ENCODE assay signal across 23 cellular contexts in genomic region chr19:55153652-55154264, GRCh38. TPM values are rescaled to one million over a fixed set of nuclear protein-coding genes. Genes with fewer than 3 reads are reported as not detected.
DNase-seq lines count a peak whose midpoint lies in the region; ATAC-seq, FAIRE-seq and TF ChIP-seq lines count a peak whose summit lies in the region.
"Had no signal": no experiment of that assay in that cellular context is flagged by ENCODE, and none has a peak within 500 bp of the region (broad histone marks: within the 10 kb centered on the region; RNA-seq: fewer than 3 reads in every experiment).

No MANE protein-coding gene starts in this region.

- H2AFZ ChIP-seq in SU-DHL-6 (ENCODE audit: low read depth, low read length, severe bottlenecking) (peak overlapping the region; percentile 75), HepG2 (ENCODE audit: low read length) (no peak overlapping the region)

- peak overlapping the region; percentile 25 to 31 for H3K27ac Mint-ChIP-seq in activated naive CD4-positive, alpha-beta T cell treated with anti-CD3 and anti-CD28 coated beads, Interleukin-2, amount 50 U/mL, for 72 hours

- H3K9ac ChIP-seq in BLaER1 treated with 17β-estradiol and CSF1 and Interleukin-3, amounts not matched to agents 10 nM and 100 nM = 0 out of 22 replicates have a peak overlapping the region, but pooled peaks of 1 of the 11 experiments have one; percentile 9
- H3K9ac ChIP-seq in SU-DHL-6 (ENCODE audit: low read length) (no peak overlapping the region), HepG2 (ENCODE audit: insufficient read depth, low read depth, low read length) (no peak overlapping the region)

- no peak for TF ChIP-seq RAD21 in HepG2 (CRISPR knock-in tag; IDR thresholded peaks at IDR 0.05)

- peak overlapping the region in 9 of 11 experiments; percentile 40 to 73 (median 58); a peak in 18 of 22 replicates for H3K4me2 ChIP-seq in BLaER1 treated with 17β-estradiol and CSF1 and Interleukin-3, amounts not matched to agents 10 nM and 100 nM
- no peak overlapping the region for H3K4me2 ChIP-seq in SU-DHL-6 (ENCODE audit: low read depth, low read length, poor library complexity, severe bottlenecking)
- H3K4me2 ChIP-seq in HepG2 (ENCODE audit: low read depth, low read length) = no peak overlapping the region

- H3K9me2 ChIP-seq in SU-DHL-6 (replicated peaks; ENCODE audit: insufficient read depth, low read length) = no peaks in the 10 kb centered on the region

- H3K9me3 Mint-ChIP-seq in activated naive CD4-positive, alpha-beta T cell treated with anti-CD3 and anti-CD28 coated beads, Interleukin-2, amount 50 U/mL, for 72 hours = peaks cover 18 to 21% of the 10 kb centered on the region in 2 donors

- 56% methylated on average over 12 of the region's 12 CpGs for WGBS in HepG2 (ENCODE audit: low lambda C conversion rate)

- H3K27me3 ChIP-seq in BLaER1 treated with 17β-estradiol and CSF1 and Interleukin-3, amounts not matched to agents 10 nM and 100 nM = peaks cover 0 to 11% (median 0%) of the 10 kb centered on the region in 11 experiments; a peak in 2 of 22 replicates
- no peaks in the 10 kb centered on the region for H3K27me3 ChIP-seq in SU-DHL-6 (ENCODE audit: low read length)
- peaks cover 0 to 12% of the 10 kb centered on the region in 2 experiments; a peak in 2 of 5 replicates for H3K27me3 ChIP-seq in HepG2 (ENCODE audit: control insufficient read depth in 1 of 2, insufficient read depth in 2 of 2, low read length in 2 of 2)

- peaks cover 0 to 26% of the 10 kb centered on the region in 2 donors for H3K36me3 Mint-ChIP-seq in activated naive CD4-positive, alpha-beta T cell treated with anti-CD3 and anti-CD28 coated beads, Interleukin-2, amount 50 U/mL, for 72 hours

- peaks cover 0 to 14% (median 9%) of the 10 kb centered on the region in 11 experiments; a peak in 19 of 22 replicates for H3K9me3 ChIP-seq in BLaER1 treated with 17β-estradiol and CSF1 and Interleukin-3, amounts not matched to agents 10 nM and 100 nM (replicated peaks in 1 of 11)
- H3K9me3 ChIP-seq in KOPT-K1 (ENCODE audit: insufficient read depth, low read length, poor library complexity, severe bottlenecking) (peaks cover 6% of the 10 kb centered on the region), SU-DHL-6 (ENCODE audit: insufficient read depth, low read length) (no peaks in the 10 kb centered on the region), HepG2 (ENCODE audit: low read length) (peaks cover 8% of the 10 kb centered on the region)
- H3K9me3 ChIP-seq: Peyer's patch had no signal

- H3K36me3 ChIP-seq in BLaER1 treated with 17β-estradiol and CSF1 and Interleukin-3, amounts not matched to agents 10 nM and 100 nM = no peaks in the 10 kb centered on the region
- no peaks in the 10 kb centered on the region for H3K36me3 ChIP-seq in KOPT-K1 (ENCODE audit: insufficient read depth, low read length)
- no peaks in the 10 kb centered on the region for H3K36me3 ChIP-seq in SU-DHL-6 (ENCODE audit: low read length)
- H3K36me3 ChIP-seq in HepG2 (replicated peaks in 1 of 2; ENCODE audit: control insufficient read depth in 1 of 2, insufficient read depth in 2 of 2, low read length in 2 of 2) = no peaks in the 10 kb centered on the region
- H3K36me3 ChIP-seq: BE2C, Peyer's patch had no signal

- TF ChIP-seq CTCF in SU-DHL-6 (IDR thresholded peaks at IDR 0.05; ENCODE audit: insufficient read depth, low read length, poor library complexity, severe bottlenecking) = no peak
- no peak for TF ChIP-seq CTCF in HepG2 (CRISPR knock-in tag; IDR thresholded peaks at IDR 0.05)
- no peak for TF ChIP-seq CTCF in GM10248 (IDR thresholded peaks at IDR 0.05; ENCODE audit: control extremely low read depth, extremely low read depth, low read depth, missing control alignments)

- intact Hi-C loops in HepG2 (cut with micrococcal nuclease; ENCODE audit: unreplicated experiment) = no loop called here

- no peak for TF ChIP-seq EP300 in HepG2 (IDR thresholded peaks at IDR 0.05; ENCODE audit: low read depth in 2 of 2, low read length in 2 of 2)
- TF ChIP-seq EP300 in HepG2 (CRISPR knock-in tag; IDR thresholded peaks at IDR 0.05; ENCODE audit: borderline replicate concordance) = no peak

- H3K79me2 ChIP-seq in SU-DHL-6 (ENCODE audit: insufficient read depth, low read length) (no peaks in the 10 kb centered on the region), HepG2 (ENCODE audit: insufficient read depth, low read length) (no peaks in the 10 kb centered on the region)

- DNase-seq in activated naive CD4-positive, alpha-beta T cell treated with anti-CD3 and anti-CD28 coated beads, Interleukin-2, amount 50 U/mL, for 72 hours (ENCODE audit: low spot score in 2 of 2) = no peak
- DNase-seq in activated naive CD4-positive, alpha-beta T cell treated with Interleukin-2 at 50 U/mL for 16 hours = no peak
- DNase-seq in HepG2 (ENCODE audit: low spot score) (no peak), GM10248 (ENCODE audit: extremely low spot score) (no peak)
- DNase-seq: 8988T, BE2C, GF-D8, NCI-H1048, NCI-H1436 treated with DMSO at 0.1 percent for 48 hours, NCI-H2029 treated with DMSO at 0.1 percent for 48 hours, NCI-H2171 treated with DMSO at 0.1 percent for 48 hours, NCI-H774, Peyer's patch, SHP77 treated with DMSO at 0.1 percent for 48 hours had no signal

- no TSS peak for BruUV-seq in HepG2 (replicated peaks; lab: Mats Ljungman, UMichigan)

- no peak for TF ChIP-seq POLR2A in HepG2 (IDR thresholded peaks at IDR 0.05; ENCODE audit: insufficient read depth in 1 of 2, low read depth in 2 of 2, low read length in 2 of 2)

- in situ Hi-C loops in HepG2 (cut with HindIII; ENCODE audit: extremely low pct_ligation_motif_present, low pct_unique_long_range_greater_than_20kb) = no loop called here

- no peak for ATAC-seq in activated naive CD4-positive, alpha-beta T cell treated with anti-CD3 and anti-CD28 coated beads, Interleukin-2, amount 50 U/mL, for 72 hours
- ATAC-seq in GM18511 (IDR thresholded peaks at IDR 0.05; ENCODE audit: unreplicated experiment) (no peak), HepG2 (no peak)
- ATAC-seq: K562 had no signal

- no peak overlapping the region for H3K4me3 ChIP-seq in BLaER1 treated with 17β-estradiol and CSF1 and Interleukin-3, amounts not matched to agents 10 nM and 100 nM
- H3K4me3 ChIP-seq in SU-DHL-6 (ENCODE audit: insufficient read depth, low read length, poor library complexity, severe bottlenecking) (no peak overlapping the region), HepG2 (replicated peaks in 1 of 3; ENCODE audit: insufficient read depth in 1 of 3, low read depth in 2 of 3, low read length in 3 of 3) (no peak overlapping the region)
- H3K4me3 ChIP-seq: K562, Peyer's patch had no signal

- no peak overlapping the region for H3K27ac ChIP-seq in BLaER1 treated with 17β-estradiol and CSF1 and Interleukin-3, amounts not matched to agents 10 nM and 100 nM
- peak overlapping the region; percentile 50 for H3K27ac ChIP-seq in KOPT-K1 (ENCODE audit: low read depth, low read length, poor library complexity, severe bottlenecking)
- H3K27ac ChIP-seq in SU-DHL-6 (ENCODE audit: low read depth, low read length) = no peak overlapping the region
- no peak overlapping the region for H3K27ac ChIP-seq in HepG2 (ENCODE audit: extremely low read length, insufficient read depth, low read length)
- H3K27ac ChIP-seq: Peyer's patch had no signal

- FAIRE-seq in HepG2 (lab: Jason Lieb, UNC) = no peak
- FAIRE-seq: GM12892, H54, K562 had no signal

- H3K4me1 ChIP-seq in BLaER1 treated with 17β-estradiol and CSF1 and Interleukin-3, amounts not matched to agents 10 nM and 100 nM = peaks cover 31 to 77% (median 67%) of the 10 kb centered on the region in 10 experiments
- peaks cover 17% of the 10 kb centered on the region for H3K4me1 ChIP-seq in HepG2 (ENCODE audit: insufficient read depth, low read length)
- H3K4me1 ChIP-seq: BE2C had no signal

- CTCF ChIA-PET in HepG2 (lab: Yijun Ruan, JAX; ENCODE audit: low intra/inter-chr PET ratio, low total read pairs) (no interaction called here), GM10248 (lab: Yijun Ruan, JAX) (interaction anchor here (1.6 to 2.1 kb wide), 2 partner anchors 13 to 21 kb away, joined by 4 to 8 read pairs; no protein-coding TSS in a partner anchor)

- POLR2A ChIA-PET in HepG2 (lab: Yijun Ruan, JAX) = no interaction called here
- POLR2A ChIA-PET in GM10248 (lab: Yijun Ruan, JAX) = no interaction called here

- no peaks in the 10 kb centered on the region for H4K20me1 ChIP-seq in BLaER1 treated with 17β-estradiol and CSF1 and Interleukin-3, amounts not matched to agents 10 nM and 100 nM
- H4K20me1 ChIP-seq in SU-DHL-6 (ENCODE audit: low read depth, low read length) (no peaks in the 10 kb centered on the region), HepG2 (ENCODE audit: insufficient read depth, low read length) (no peaks in the 10 kb centered on the region)

- H3F3A ChIP-seq in SU-DHL-6 (ENCODE audit: insufficient read depth) = peaks cover 4% of the 10 kb centered on the region; the same call in 1 of the 2 replicates

RNA-seq across cellular contexts. Expression of gene TNNI3, which starts 3.8 kb away (rescaled TPM):
- not detected for total RNA-seq in activated naive CD4-positive, alpha-beta T cell treated with anti-CD3 and anti-CD28 coated beads, Interleukin-2, amount 50 U/mL, for 72 hours
- total RNA-seq in HepG2 (2016; rRNA removed; fragmentation: Illumina TruSeq; extraction: Trizol) = 3.5 and 3.7 TPM in 2 replicates
- total RNA-seq in HepG2 (2016; cell fraction: cytosol; rRNA removed; fragmentation: Illumina TruSeq; extraction: Trizol; ENCODE audit: low read depth) = 1.9 and 3.2 TPM in 2 replicates
- 3.8 and 5.6 TPM in 2 replicates for total RNA-seq in HepG2 (2016; cell fraction: insoluble cytoplasmic fraction; rRNA removed; fragmentation: Illumina TruSeq; extraction: Trizol)
- 2.0 and 2.4 TPM in 2 replicates for total RNA-seq in HepG2 (2016; cell fraction: membrane; rRNA removed; fragmentation: Illumina TruSeq; extraction: Trizol)
- 1.6 and 2.3 TPM in 2 replicates for total RNA-seq in HepG2 (2016; cell fraction: nucleus; rRNA removed; fragmentation: Illumina TruSeq; extraction: Trizol)
- 3.7 TPM in 2 replicates for polyA plus RNA-seq in HepG2 (2011; rRNA removed)
- polyA plus RNA-seq in HepG2 (2011; cell fraction: cytosol; rRNA removed) = 4.8 and 5.7 TPM in 2 replicates
- 2.4 and 3.1 TPM in 2 replicates for polyA plus RNA-seq in HepG2 (2011; cell fraction: nucleus; rRNA removed)
- polyA plus RNA-seq in HepG2 (2012) = 4.6 and 9.0 TPM in 2 replicates
- 1.5 and 2.8 TPM in 2 replicates for polyA plus RNA-seq in HepG2 (2016; cell fraction: cytosol; fragmentation: Illumina TruSeq; extraction: Trizol; ENCODE audit: low read depth)
- 4.3 and 5.1 TPM in 2 replicates for polyA plus RNA-seq in HepG2 (2016; cell fraction: insoluble cytoplasmic fraction; fragmentation: Illumina TruSeq; extraction: Trizol; ENCODE audit: low read depth)
- polyA plus RNA-seq in HepG2 (2016; cell fraction: membrane; fragmentation: Illumina TruSeq; extraction: Trizol; ENCODE audit: low read depth) = 1.1 and 1.6 TPM in 2 replicates
- polyA plus RNA-seq in HepG2 (2016; cell fraction: nucleus; fragmentation: Illumina TruSeq; extraction: Trizol; ENCODE audit: insufficient read depth, low read depth) = 3.4 TPM in 2 replicates
- polyA minus RNA-seq in HepG2 (2011; rRNA and poly(A)+ RNA removed; ENCODE audit: low replicate concordance) = 0.48 and 0.75 TPM in 2 replicates
- not detected in 2 replicates for polyA minus RNA-seq in HepG2 (2011; cell fraction: cytosol; rRNA and poly(A)+ RNA removed)
- polyA minus RNA-seq in HepG2 (2011; cell fraction: nucleus; rRNA and poly(A)+ RNA removed) = not detected in 2 replicates
- total RNA-seq: HT1080, M059J, Peyer's patch had no signal

RNA-seq across cellular contexts. Expression of gene TNNT1, which starts 4.8 kb away (rescaled TPM):
- total RNA-seq in activated naive CD4-positive, alpha-beta T cell treated with anti-CD3 and anti-CD28 coated beads, Interleukin-2, amount 50 U/mL, for 72 hours = 1 to 10 TPM in 1 of 2 donors, not detected in 1; 1.3 TPM
- total RNA-seq in HepG2 (2016; rRNA removed; fragmentation: Illumina TruSeq; extraction: Trizol) = 1.3 and 1.4 TPM in 2 replicates
- total RNA-seq in HepG2 (2016; cell fraction: cytosol; rRNA removed; fragmentation: Illumina TruSeq; extraction: Trizol; ENCODE audit: low read depth) = 0.91 and 3.3 TPM in 2 replicates
- 1.3 and 1.5 TPM in 2 replicates for total RNA-seq in HepG2 (2016; cell fraction: insoluble cytoplasmic fraction; rRNA removed; fragmentation: Illumina TruSeq; extraction: Trizol)
- total RNA-seq in HepG2 (2016; cell fraction: membrane; rRNA removed; fragmentation: Illumina TruSeq; extraction: Trizol) = 3.2 and 3.6 TPM in 2 replicates
- 0.99 and 1.1 TPM in 2 replicates for total RNA-seq in HepG2 (2016; cell fraction: nucleus; rRNA removed; fragmentation: Illumina TruSeq; extraction: Trizol)
- polyA plus RNA-seq in HepG2 (2011; rRNA removed) = 1.3 and 2.4 TPM in 2 replicates
- polyA plus RNA-seq in HepG2 (2011; cell fraction: cytosol; rRNA removed) = 2.1 and 2.2 TPM in 2 replicates
- polyA plus RNA-seq in HepG2 (2011; cell fraction: nucleus; rRNA removed) = 1.6 and 1.8 TPM in 2 replicates
- 1.8 and 3.8 TPM in 2 replicates for polyA plus RNA-seq in HepG2 (2012)
- 3.1 and 3.6 TPM in 2 replicates for polyA plus RNA-seq in HepG2 (2016; cell fraction: cytosol; fragmentation: Illumina TruSeq; extraction: Trizol; ENCODE audit: low read depth)
- polyA plus RNA-seq in HepG2 (2016; cell fraction: insoluble cytoplasmic fraction; fragmentation: Illumina TruSeq; extraction: Trizol; ENCODE audit: low read depth) = 0.81 and 1.7 TPM in 2 replicates
- 2.3 and 3.5 TPM in 2 replicates for polyA plus RNA-seq in HepG2 (2016; cell fraction: membrane; fragmentation: Illumina TruSeq; extraction: Trizol; ENCODE audit: low read depth)
- 1.7 and 2.1 TPM in 2 replicates for polyA plus RNA-seq in HepG2 (2016; cell fraction: nucleus; fragmentation: Illumina TruSeq; extraction: Trizol; ENCODE audit: insufficient read depth, low read depth)
- 0.64 and 6.2 TPM in 2 replicates for polyA minus RNA-seq in HepG2 (2011; rRNA and poly(A)+ RNA removed; ENCODE audit: low replicate concordance)
- polyA minus RNA-seq in HepG2 (2011; cell fraction: cytosol; rRNA and poly(A)+ RNA removed) = 2.5 TPM in 1 of 2 replicates, not detected in the other
- polyA minus RNA-seq in HepG2 (2011; cell fraction: nucleus; rRNA and poly(A)+ RNA removed) = 1.0 TPM in 1 of 2 replicates, not detected in the other
- total RNA-seq: Peyer's patch had no signal

RNA-seq across cellular contexts. Expression of gene DNAAF3, which starts 12.7 kb away (rescaled TPM):
- total RNA-seq in activated naive CD4-positive, alpha-beta T cell treated with anti-CD3 and anti-CD28 coated beads, Interleukin-2, amount 50 U/mL, for 72 hours = under 1 TPM; 0.55 to 0.95 TPM
- 0.40 and 0.41 TPM in 2 replicates for total RNA-seq in HepG2 (2016; rRNA removed; fragmentation: Illumina TruSeq; extraction: Trizol)
- total RNA-seq in HepG2 (2016; cell fraction: cytosol; rRNA removed; fragmentation: Illumina TruSeq; extraction: Trizol; ENCODE audit: low read depth) = 0.40 TPM in 1 of 2 replicates, not detected in the other
- 0.17 and 0.30 TPM in 2 replicates for total RNA-seq in HepG2 (2016; cell fraction: insoluble cytoplasmic fraction; rRNA removed; fragmentation: Illumina TruSeq; extraction: Trizol)
- total RNA-seq in HepG2 (2016; cell fraction: membrane; rRNA removed; fragmentation: Illumina TruSeq; extraction: Trizol) = 0.17 and 0.34 TPM in 2 replicates
- total RNA-seq in HepG2 (2016; cell fraction: nucleus; rRNA removed; fragmentation: Illumina TruSeq; extraction: Trizol) = 0.66 and 1.1 TPM in 2 replicates
- polyA plus RNA-seq in HepG2 (2011; rRNA removed) = 0.30 and 0.33 TPM in 2 replicates
- 0.12 and 0.27 TPM in 2 replicates for polyA plus RNA-seq in HepG2 (2011; cell fraction: cytosol; rRNA removed)
- 1.0 and 1.6 TPM in 2 replicates for polyA plus RNA-seq in HepG2 (2011; cell fraction: nucleus; rRNA removed)
- 0.24 and 0.31 TPM in 2 replicates for polyA plus RNA-seq in HepG2 (2012)
- 0.28 TPM in 1 of 2 replicates, not detected in the other for polyA plus RNA-seq in HepG2 (2016; cell fraction: cytosol; fragmentation: Illumina TruSeq; extraction: Trizol; ENCODE audit: low read depth)
- polyA plus RNA-seq in HepG2 (2016; cell fraction: insoluble cytoplasmic fraction; fragmentation: Illumina TruSeq; extraction: Trizol; ENCODE audit: low read depth) = 0.41 and 0.73 TPM in 2 replicates
- polyA plus RNA-seq in HepG2 (2016; cell fraction: membrane; fragmentation: Illumina TruSeq; extraction: Trizol; ENCODE audit: low read depth) = not detected in 2 replicates
- 1.1 and 1.9 TPM in 2 replicates for polyA plus RNA-seq in HepG2 (2016; cell fraction: nucleus; fragmentation: Illumina TruSeq; extraction: Trizol; ENCODE audit: insufficient read depth, low read depth)
- 0.06 and 16.2 TPM in 2 replicates for polyA minus RNA-seq in HepG2 (2011; rRNA and poly(A)+ RNA removed; ENCODE audit: low replicate concordance)
- polyA minus RNA-seq in HepG2 (2011; cell fraction: cytosol; rRNA and poly(A)+ RNA removed) = not detected in 2 replicates
- polyA minus RNA-seq in HepG2 (2011; cell fraction: nucleus; rRNA and poly(A)+ RNA removed) = 0.26 TPM in 1 of 2 replicates, not detected in the other

RNA-seq across cellular contexts. Expression of gene SYT5, which starts 26.3 kb away (rescaled TPM):
- total RNA-seq in activated naive CD4-positive, alpha-beta T cell treated with anti-CD3 and anti-CD28 coated beads, Interleukin-2, amount 50 U/mL, for 72 hours = not detected
- not detected in 2 replicates for total RNA-seq in HepG2 (2016; rRNA removed; fragmentation: Illumina TruSeq; extraction: Trizol)
- not detected in 2 replicates for total RNA-seq in HepG2 (2016; cell fraction: cytosol; rRNA removed; fragmentation: Illumina TruSeq; extraction: Trizol; ENCODE audit: low read depth)
- total RNA-seq in HepG2 (2016; cell fraction: insoluble cytoplasmic fraction; rRNA removed; fragmentation: Illumina TruSeq; extraction: Trizol) = not detected in 2 replicates
- not detected in 2 replicates for total RNA-seq in HepG2 (2016; cell fraction: membrane; rRNA removed; fragmentation: Illumina TruSeq; extraction: Trizol)
- 0.12 TPM in 1 of 2 replicates, not detected in the other for total RNA-seq in HepG2 (2016; cell fraction: nucleus; rRNA removed; fragmentation: Illumina TruSeq; extraction: Trizol)
- 0.04 TPM in 1 of 2 replicates, not detected in the other for polyA plus RNA-seq in HepG2 (2011; rRNA removed)
- polyA plus RNA-seq in HepG2 (2011; cell fraction: cytosol; rRNA removed) = 0.11 TPM in 1 of 2 replicates, not detected in the other
- polyA plus RNA-seq in HepG2 (2011; cell fraction: nucleus; rRNA removed) = 0.87 and 0.90 TPM in 2 replicates
- polyA plus RNA-seq in HepG2 (2012) = 0.24 and 0.25 TPM in 2 replicates
- polyA plus RNA-seq in HepG2 (2016; cell fraction: cytosol; fragmentation: Illumina TruSeq; extraction: Trizol; ENCODE audit: low read depth) = not detected in 2 replicates
- not detected in 2 replicates for polyA plus RNA-seq in HepG2 (2016; cell fraction: insoluble cytoplasmic fraction; fragmentation: Illumina TruSeq; extraction: Trizol; ENCODE audit: low read depth)
- polyA plus RNA-seq in HepG2 (2016; cell fraction: membrane; fragmentation: Illumina TruSeq; extraction: Trizol; ENCODE audit: low read depth) = not detected in 2 replicates
- not detected in 2 replicates for polyA plus RNA-seq in HepG2 (2016; cell fraction: nucleus; fragmentation: Illumina TruSeq; extraction: Trizol; ENCODE audit: insufficient read depth, low read depth)
- polyA minus RNA-seq in HepG2 (2011; rRNA and poly(A)+ RNA removed; ENCODE audit: low replicate concordance) = 0.05 and 0.52 TPM in 2 replicates
- polyA minus RNA-seq in HepG2 (2011; cell fraction: cytosol; rRNA and poly(A)+ RNA removed) = not detected in 2 replicates
- polyA minus RNA-seq in HepG2 (2011; cell fraction: nucleus; rRNA and poly(A)+ RNA removed) = 0.62 and 2.8 TPM in 2 replicates
- total RNA-seq: HT1080, M059J had no signal

RNA-seq across cellular contexts. Expression of gene PPP1R12C, which starts 36.3 kb away (rescaled TPM):
- total RNA-seq in activated naive CD4-positive, alpha-beta T cell treated with anti-CD3 and anti-CD28 coated beads, Interleukin-2, amount 50 U/mL, for 72 hours = 10 to 100 TPM; 52.7 to 76.5 TPM
- 13.0 and 29.7 TPM in 2 replicates for total RNA-seq in HepG2 (2016; rRNA removed; fragmentation: Illumina TruSeq; extraction: Trizol)
- 8.7 and 9.6 TPM in 2 replicates for total RNA-seq in HepG2 (2016; cell fraction: cytosol; rRNA removed; fragmentation: Illumina TruSeq; extraction: Trizol; ENCODE audit: low read depth)
- total RNA-seq in HepG2 (2016; cell fraction: insoluble cytoplasmic fraction; rRNA removed; fragmentation: Illumina TruSeq; extraction: Trizol) = 10.7 and 30.4 TPM in 2 replicates
- total RNA-seq in HepG2 (2016; cell fraction: membrane; rRNA removed; fragmentation: Illumina TruSeq; extraction: Trizol) = 16.0 and 19.8 TPM in 2 replicates
- 33.8 and 39.8 TPM in 2 replicates for total RNA-seq in HepG2 (2016; cell fraction: nucleus; rRNA removed; fragmentation: Illumina TruSeq; extraction: Trizol)
- 30.3 and 40.4 TPM in 2 replicates for polyA plus RNA-seq in HepG2 (2011; rRNA removed)
- polyA plus RNA-seq in HepG2 (2011; cell fraction: cytosol; rRNA removed) = 13.1 and 19.7 TPM in 2 replicates
- polyA plus RNA-seq in HepG2 (2011; cell fraction: nucleus; rRNA removed) = 234 and 309 TPM in 2 replicates
- 30.8 and 39.8 TPM in 2 replicates for polyA plus RNA-seq in HepG2 (2012)
- 16.9 and 17.6 TPM in 2 replicates for polyA plus RNA-seq in HepG2 (2016; cell fraction: cytosol; fragmentation: Illumina TruSeq; extraction: Trizol; ENCODE audit: low read depth)
- 21.3 and 29.2 TPM in 2 replicates for polyA plus RNA-seq in HepG2 (2016; cell fraction: insoluble cytoplasmic fraction; fragmentation: Illumina TruSeq; extraction: Trizol; ENCODE audit: low read depth)
- polyA plus RNA-seq in HepG2 (2016; cell fraction: membrane; fragmentation: Illumina TruSeq; extraction: Trizol; ENCODE audit: low read depth) = 27.6 and 31.9 TPM in 2 replicates
- 194 and 196 TPM in 2 replicates for polyA plus RNA-seq in HepG2 (2016; cell fraction: nucleus; fragmentation: Illumina TruSeq; extraction: Trizol; ENCODE audit: insufficient read depth, low read depth)
- 20.6 and 25.3 TPM in 2 replicates for polyA minus RNA-seq in HepG2 (2011; rRNA and poly(A)+ RNA removed; ENCODE audit: low replicate concordance)
- 6.3 and 6.7 TPM in 2 replicates for polyA minus RNA-seq in HepG2 (2011; cell fraction: cytosol; rRNA and poly(A)+ RNA removed)
- 22.7 and 26.5 TPM in 2 replicates for polyA minus RNA-seq in HepG2 (2011; cell fraction: nucleus; rRNA and poly(A)+ RNA removed)

Comparison
In these comparisons a context has a peak if more than half of its experiments do, and no peak if none do; other contexts are left out.
1. H3K4me2 ChIP-seq: peak in BLaER1 treated with 17β-estradiol and CSF1 and Interleukin-3, amounts not matched to agents 10 nM and 100 nM (9 of 11); none in SU-DHL-6 (single experiment) and HepG2 (single experiment).